In the genomic region with DNA sequence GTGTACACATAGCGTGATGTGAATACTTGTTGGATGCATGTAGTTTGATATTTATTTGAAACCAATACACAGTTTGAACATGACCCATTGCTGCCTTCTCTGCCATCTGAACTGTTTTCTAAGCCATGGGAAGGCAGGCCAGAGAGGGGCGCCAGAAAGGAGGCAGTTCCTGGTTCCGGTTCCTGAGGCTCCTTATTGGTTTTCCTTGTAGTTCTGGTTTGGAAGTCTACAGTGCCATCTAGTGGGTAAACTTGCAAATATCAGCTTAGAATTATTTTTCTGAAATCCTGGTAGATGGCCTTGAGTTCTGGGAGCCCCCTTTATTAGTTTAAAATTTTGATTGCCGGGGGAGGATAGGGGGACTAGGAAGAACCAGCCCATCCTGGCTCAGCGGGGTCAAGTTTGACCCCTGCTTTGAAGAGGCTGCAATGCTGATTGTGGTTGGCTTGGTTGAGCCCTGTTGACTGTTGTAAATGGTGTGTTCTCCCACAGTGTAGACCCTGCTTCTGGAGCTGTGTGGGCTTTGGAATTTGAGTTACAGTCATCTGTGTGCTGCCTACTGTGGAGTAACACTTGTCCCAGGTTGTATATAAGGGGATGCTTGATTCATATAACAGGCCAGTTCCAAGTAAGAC, we compare ENCODE assay signal across 8 cellular contexts. TPM values are rescaled to one million over a fixed set of nuclear protein-coding genes. Genes with fewer than 3 reads are reported as not detected.
A peak's percentile ranks its signal among the peaks of the same experiment; 100 is the strongest.
DNase-seq lines count a peak whose midpoint lies in the region; ATAC-seq and TF ChIP-seq lines count a peak whose summit lies in the region.

No MANE protein-coding gene starts in this region.

- in situ Hi-C loops in transverse colon (cut with MboI; ENCODE audit: low pct_ligation_motif_present in 1 of 4, low pct_unique_long_range_greater_than_20kb in 1 of 4, low sequenced_read_pairs in 3 of 4), result loop anchor here in 3 of 4 donors (5.0 to 25.0 kb wide), 5 partner anchors 66 to 366 kb away; no protein-coding TSS in a partner anchor

- H3K4me3 ChIP-seq in H7 (ENCODE audit: insufficient read depth, low read depth, low read length) (no peak overlapping the region), epithelial cell of proximal tubule (ENCODE audit: low read depth, low read length) (no peak overlapping the region), mucosa of descending colon (no peak overlapping the region), transverse colon (no peak overlapping the region)

- H3K9me3 ChIP-seq in mucosa of descending colon, result no peaks in the 10 kb centered on the region
- no peaks in the 10 kb centered on the region for H3K9me3 ChIP-seq in transverse colon

- H3K27me3 ChIP-seq in H7 (ENCODE audit: control insufficient read depth, insufficient read depth, low read length) (no peaks in the 10 kb centered on the region), transverse colon (no peaks in the 10 kb centered on the region)

- H3K9me3 Mint-ChIP-seq in activated CD4-positive, alpha-beta T cell treated with anti-CD3 and anti-CD28 coated beads, Interleukin-2, amount 10 ng/mL, durations not matched to agents 24 days and 14 days, result no peaks in the 10 kb centered on the region

- peak overlapping the region; percentile 43 for H3K4me3 Mint-ChIP-seq in activated CD4-positive, alpha-beta T cell treated with anti-CD3 and anti-CD28 coated beads, Interleukin-2, amount 10 ng/mL, durations not matched to agents 24 days and 14 days

- no peaks in the 10 kb centered on the region for H3K4me1 ChIP-seq in mucosa of descending colon (ENCODE audit: low read depth)
- H3K4me1 ChIP-seq in transverse colon, result peaks cover 0 to 5% (median 0%) of the 10 kb centered on the region in 4 donors

- intact Hi-C loops in activated CD4-positive, alpha-beta T cell treated with anti-CD3 and anti-CD28 coated beads, Interleukin-2, amount 10 ng/mL, durations not matched to agents 24 days and 14 days (cut with micrococcal nuclease), result loop anchor here (1.0 to 5.0 kb wide), 7 partner anchors 24 to 366 kb away; no protein-coding TSS in a partner anchor
- intact Hi-C loops in mucosa of descending colon (cut with DNase I, micrococcal nuclease), result loop anchor here (2.0 to 5.0 kb wide), 2 partner anchors 72 to 176 kb away; no protein-coding TSS in a partner anchor
- intact Hi-C loops in transverse colon (cut with DNase I; ENCODE audit: low total_unique reads), result loop anchor here (5.0 kb wide), 1 partner anchor 176 kb away; no protein-coding TSS in a partner anchor

- peaks cover 55% of the 10 kb centered on the region for H3K4me1 Mint-ChIP-seq in activated CD4-positive, alpha-beta T cell treated with anti-CD3 and anti-CD28 coated beads, Interleukin-2, amount 10 ng/mL, durations not matched to agents 24 days and 14 days

- peak overlapping the region; percentile 78 for H3K27ac Mint-ChIP-seq in activated CD4-positive, alpha-beta T cell treated with anti-CD3 and anti-CD28 coated beads, Interleukin-2, amount 10 ng/mL, durations not matched to agents 24 days and 14 days

- TF ChIP-seq EP300 in transverse colon (IDR thresholded peaks at IDR 0.05; ENCODE audit: low read depth), result no peak

- peak; percentile 87 for TF ChIP-seq CTCF in C4-2B (conservative IDR thresholded peaks at IDR 0.05)
- TF ChIP-seq CTCF in epithelial cell of proximal tubule (conservative IDR thresholded peaks at IDR 0.05; ENCODE audit: low read depth, low read length), result peak; percentile 71
- peak; percentile 43 for TF ChIP-seq CTCF in mucosa of descending colon (IDR thresholded peaks at IDR 0.05)
- TF ChIP-seq CTCF in transverse colon (IDR thresholded peaks at IDR 0.05), result peak; percentile 70 to 79 (median 71)

- 19 to 33% methylated on average over 3 to 5 of the region's 5 CpGs for WGBS in transverse colon (ENCODE audit: low coverage in 1 of 2), 2 donors

- H3K27me3 Mint-ChIP-seq in activated CD4-positive, alpha-beta T cell treated with anti-CD3 and anti-CD28 coated beads, Interleukin-2, amount 10 ng/mL, durations not matched to agents 24 days and 14 days, result no peaks in the 10 kb centered on the region

- peak overlapping the region; percentile 34 for H3K27ac ChIP-seq in C4-2B
- no peak overlapping the region for H3K27ac ChIP-seq in transverse colon

- ATAC-seq in mucosa of descending colon (peak; percentile 89), HG03025 (IDR thresholded peaks at IDR 0.05; ENCODE audit: low FRiP score, unreplicated experiment) (no peak)

- DNase-seq in H7 (peak; percentile 77), NCI-H345 treated with DMSO at 0.1 percent for 48 hours (lab: John Stamatoyannopoulos, UW; ENCODE audit: unreplicated experiment) (peak; percentile 76), epithelial cell of proximal tubule (ENCODE audit: low read depth) (peak; percentile 41), mucosa of descending colon (peak in 2 of 3 donors; percentile 59), transverse colon (peak; percentile 42)
- DNase-seq in activated CD4-positive, alpha-beta T cell treated with anti-CD3 and anti-CD28 coated beads, Interleukin-2, amount 10 ng/mL, durations not matched to agents 24 days and 14 days, result peak; percentile 81

- H3K36me3 ChIP-seq in H7 (replicated peaks; ENCODE audit: control insufficient read depth, insufficient read depth, low read length) (no peaks in the 10 kb centered on the region), mucosa of descending colon (ENCODE audit: low read depth) (no peaks in the 10 kb centered on the region), transverse colon (no peaks in the 10 kb centered on the region)

- peaks cover 35% of the 10 kb centered on the region for H3K36me3 Mint-ChIP-seq in activated CD4-positive, alpha-beta T cell treated with anti-CD3 and anti-CD28 coated beads, Interleukin-2, amount 10 ng/mL, durations not matched to agents 24 days and 14 days (ENCODE audit: low read depth)

- TF ChIP-seq POLR2A in transverse colon (IDR thresholded peaks at IDR 0.05), result no peak

RNA-seq across cellular contexts. Expression of gene GRAMD1B, which starts 48.4 kb away (rescaled TPM):
- total RNA-seq in H7 (2014; rRNA removed; shearing (Covaris generic)), result 15.9 and 17.1 TPM in 2 replicates
- 117 TPM in 2 replicates for total RNA-seq in activated CD4-positive, alpha-beta T cell treated with anti-CD3 and anti-CD28 coated beads, Interleukin-2, amount 10 ng/mL, durations not matched to agents 24 days and 14 days
- 3.0 and 6.0 TPM in 2 replicates for total RNA-seq in epithelial cell of proximal tubule
- 1 to 10 TPM; 3.2 to 4.4 (median 4.1) TPM for total RNA-seq in mucosa of descending colon
- total RNA-seq in transverse colon, result 10 to 100 TPM in 2 of 4 donors, 1 to 10 TPM in 2; 4.3 to 58.4 (median 9.9) TPM
